15 cellular contexts compared by ENCODE assay signal in genomic region chr3:127865941-127866340, GRCh38. TPM values are rescaled to one million over a fixed set of nuclear protein-coding genes. Genes with fewer than 3 reads are reported as not detected.
DNase-seq lines count a peak whose midpoint lies in the region; ATAC-seq and TF ChIP-seq lines count a peak whose summit lies in the region.
"Had no signal": no experiment of that assay in that cellular context is flagged by ENCODE, and none has a peak within 500 bp of the region (broad histone marks: within the 10 kb centered on the region; RNA-seq: fewer than 3 reads in every experiment).

No MANE protein-coding gene starts in this region.

- TF ChIP-seq CTCF in lower lobe of right lung (IDR thresholded peaks at IDR 0.05), result no peak

- ATAC-seq in activated naive CD4-positive, alpha-beta T cell treated with anti-CD3 and anti-CD28 coated beads, Interleukin-2, amount 50 U/mL, for 72 hours, result peak; percentile 40 to 78
- peak; percentile 62 to 63 for ATAC-seq in stimulated activated naive B cell treated with anti-CD40 and anti-IgM and Interleukin-4, amounts not matched to agents 10 μg/mL and 1 μg/mL and 100 μg/mL, for 72 hours (replicated peaks)
- no peak for ATAC-seq in GM21619 (IDR thresholded peaks at IDR 0.05; ENCODE audit: unreplicated experiment)
- no peak for ATAC-seq in lower lobe of right lung
- no peak for ATAC-seq in HG02884 (IDR thresholded peaks at IDR 0.05; ENCODE audit: unreplicated experiment)

- intact Hi-C loops in lower lobe of right lung (cut with DNase I), result no loop called here

- H3K27me3 ChIP-seq in SJSA1 (replicated peaks), result no peaks in the 10 kb centered on the region
- no peaks in the 10 kb centered on the region for H3K27me3 ChIP-seq in lower lobe of right lung (ENCODE audit: low read depth)

- DNase-seq in activated naive CD4-positive, alpha-beta T cell treated with anti-CD3 and anti-CD28 coated beads, Interleukin-2, amount 50 U/mL, for 72 hours (ENCODE audit: low spot score in 2 of 2), result no peak
- DNase-seq in activated naive CD4-positive, alpha-beta T cell treated with anti-CD3 and anti-CD28 coated beads, Interleukin-2, amount 10 ng/mL, durations not matched to agents 7 days and 5 days, result no peak
- DNase-seq in SJSA1 (ENCODE audit: low read depth in 1 of 2, low spot score in 2 of 2), result peak; percentile 25 to 55
- peak; percentile 13 for DNase-seq in fibroblast of peridontal ligament (ENCODE audit: extremely low read depth)
- no peak for DNase-seq in stimulated activated naive B cell treated with anti-CD40 and anti-IgM and Interleukin-4, amounts not matched to agents 10 μg/mL and 1 μg/mL and 100 μg/mL, for 72 hours
- no peak for DNase-seq in lower lobe of right lung
- DNase-seq: activated CD4-positive, alpha-beta T cell treated with anti-CD3 and anti-CD28 coated beads for 4 hours; activated naive CD4-positive, alpha-beta T cell treated with anti-CD3 and anti-CD28 coated beads, Interleukin-2, amount 50 U/mL, for 16 hours; NCI-H1436; NCI-H774 had no signal

- H3K36me3 ChIP-seq in SJSA1, result no peaks in the 10 kb centered on the region
- no peaks in the 10 kb centered on the region for H3K36me3 ChIP-seq in lower lobe of right lung

- H3K4me1 ChIP-seq in SJSA1 (replicated peaks), result peaks cover 5% of the 10 kb centered on the region
- no peaks in the 10 kb centered on the region for H3K4me1 ChIP-seq in lower lobe of right lung

- CTCF ChIA-PET in activated naive CD4-positive, alpha-beta T cell treated with anti-CD3 and anti-CD28 coated beads, Interleukin-2, amount 10 ng/mL, durations not matched to agents 7 days and 5 days (lab: Charles Lee), result no interaction called here

- peaks cover under 1% of the 10 kb centered on the region for H3K27me3 Mint-ChIP-seq in activated naive CD4-positive, alpha-beta T cell treated with anti-CD3 and anti-CD28 coated beads, Interleukin-2, amount 10 ng/mL, durations not matched to agents 7 days and 5 days
- H3K27me3 Mint-ChIP-seq in stimulated activated naive B cell treated with anti-CD40 and anti-IgM and Interleukin-4, amounts not matched to agents 10 μg/mL and 1 μg/mL and 100 μg/mL, for 72 hours, result no peaks in the 10 kb centered on the region
- H3K27me3 Mint-ChIP-seq: B cell had no signal

- H3K27ac ChIP-seq in SJSA1, result no peak overlapping the region
- H3K27ac ChIP-seq in lower lobe of right lung, result no peak overlapping the region

- H3K4me1 Mint-ChIP-seq in activated naive CD4-positive, alpha-beta T cell treated with anti-CD3 and anti-CD28 coated beads, Interleukin-2, amount 10 ng/mL, durations not matched to agents 7 days and 5 days, result no peaks in the 10 kb centered on the region
- H3K4me1 Mint-ChIP-seq in stimulated activated naive B cell treated with anti-CD40 and anti-IgM and Interleukin-4, amounts not matched to agents 10 μg/mL and 1 μg/mL and 100 μg/mL, for 72 hours, result peaks cover 7 to 19% of the 10 kb centered on the region in 2 donors
- H3K4me1 Mint-ChIP-seq: B cell had no signal

- H3K27ac Mint-ChIP-seq in activated naive CD4-positive, alpha-beta T cell treated with anti-CD3 and anti-CD28 coated beads, Interleukin-2, amount 50 U/mL, for 72 hours, result no peak overlapping the region
- no peak overlapping the region for H3K27ac Mint-ChIP-seq in activated naive CD4-positive, alpha-beta T cell treated with anti-CD3 and anti-CD28 coated beads, Interleukin-2, amount 10 ng/mL, durations not matched to agents 7 days and 5 days
- H3K27ac Mint-ChIP-seq in stimulated activated naive B cell treated with anti-CD40 and anti-IgM and Interleukin-4, amounts not matched to agents 10 μg/mL and 1 μg/mL and 100 μg/mL, for 72 hours, result no peak overlapping the region
- H3K27ac Mint-ChIP-seq: B cell, type B pancreatic cell had no signal

- no peaks in the 10 kb centered on the region for H3K36me3 Mint-ChIP-seq in activated naive CD4-positive, alpha-beta T cell treated with anti-CD3 and anti-CD28 coated beads, Interleukin-2, amount 50 U/mL, for 72 hours
- no peaks in the 10 kb centered on the region for H3K36me3 Mint-ChIP-seq in activated naive CD4-positive, alpha-beta T cell treated with anti-CD3 and anti-CD28 coated beads, Interleukin-2, amount 10 ng/mL, durations not matched to agents 7 days and 5 days
- peaks cover 0 to 2% of the 10 kb centered on the region in 2 donors for H3K36me3 Mint-ChIP-seq in stimulated activated naive B cell treated with anti-CD40 and anti-IgM and Interleukin-4, amounts not matched to agents 10 μg/mL and 1 μg/mL and 100 μg/mL, for 72 hours
- H3K36me3 Mint-ChIP-seq: type B pancreatic cell had no signal

- no peak overlapping the region for H3K4me3 Mint-ChIP-seq in activated naive CD4-positive, alpha-beta T cell treated with anti-CD3 and anti-CD28 coated beads, Interleukin-2, amount 10 ng/mL, durations not matched to agents 7 days and 5 days
- no peak overlapping the region for H3K4me3 Mint-ChIP-seq in stimulated activated naive B cell treated with anti-CD40 and anti-IgM and Interleukin-4, amounts not matched to agents 10 μg/mL and 1 μg/mL and 100 μg/mL, for 72 hours
- H3K4me3 Mint-ChIP-seq: B cell, type B pancreatic cell had no signal

- no peaks in the 10 kb centered on the region for H3K9me3 Mint-ChIP-seq in activated naive CD4-positive, alpha-beta T cell treated with anti-CD3 and anti-CD28 coated beads, Interleukin-2, amount 50 U/mL, for 72 hours
- H3K9me3 Mint-ChIP-seq in activated naive CD4-positive, alpha-beta T cell treated with anti-CD3 and anti-CD28 coated beads, Interleukin-2, amount 10 ng/mL, durations not matched to agents 7 days and 5 days, result no peaks in the 10 kb centered on the region
- peaks cover 8% of the 10 kb centered on the region in 2 donors for H3K9me3 Mint-ChIP-seq in stimulated activated naive B cell treated with anti-CD40 and anti-IgM and Interleukin-4, amounts not matched to agents 10 μg/mL and 1 μg/mL and 100 μg/mL, for 72 hours
- H3K9me3 Mint-ChIP-seq: type B pancreatic cell had no signal

- H3K4me3 ChIP-seq in SJSA1, result no peak overlapping the region
- H3K4me3 ChIP-seq in lower lobe of right lung, result no peak overlapping the region

- no peaks in the 10 kb centered on the region for H3K9me3 ChIP-seq in SJSA1 (replicated peaks)
- H3K9me3 ChIP-seq in lower lobe of right lung, result no peaks in the 10 kb centered on the region

RNA-seq across cellular contexts. Expression of gene MGLL, which starts 43.6 kb away (rescaled TPM):
- total RNA-seq in activated naive CD4-positive, alpha-beta T cell treated with anti-CD3 and anti-CD28 coated beads, Interleukin-2, amount 50 U/mL, for 72 hours, result under 1 TPM; 0.14 to 0.29 TPM
- 31.9 and 47.7 TPM in 2 replicates for total RNA-seq in SJSA1 (2014; rRNA removed; shearing (Covaris generic))
- 132 TPM for total RNA-seq in lower lobe of right lung

RNA-seq across cellular contexts. Expression of gene KBTBD12, which starts 49.1 kb away (rescaled TPM):
- not detected for total RNA-seq in activated naive CD4-positive, alpha-beta T cell treated with anti-CD3 and anti-CD28 coated beads, Interleukin-2, amount 50 U/mL, for 72 hours
- not detected in 2 replicates for total RNA-seq in SJSA1 (2014; rRNA removed; shearing (Covaris generic))
- 0.95 TPM for total RNA-seq in lower lobe of right lung
- total RNA-seq: mononuclear cell had no signal

Comparison
In these comparisons a context has a peak if more than half of its experiments do, and no peak if none do; other contexts are left out.
1. ATAC-seq: peak in activated naive CD4-positive, alpha-beta T cell treated with anti-CD3 and anti-CD28 coated beads, Interleukin-2, amount 50 U/mL, for 72 hours (2 of 2) and stimulated activated naive B cell treated with anti-CD40 and anti-IgM and Interleukin-4, amounts not matched to agents 10 μg/mL and 1 μg/mL and 100 μg/mL, for 72 hours (2 of 2); none in GM21619 (single experiment), lower lobe of right lung (0 of 2) and HG02884 (single experiment).
2. DNase-seq: peak in SJSA1 (2 of 2) and fibroblast of peridontal ligament (single experiment); none in activated naive CD4-positive, alpha-beta T cell treated with anti-CD3 and anti-CD28 coated beads, Interleukin-2, amount 50 U/mL, for 72 hours (0 of 2), activated naive CD4-positive, alpha-beta T cell treated with anti-CD3 and anti-CD28 coated beads, Interleukin-2, amount 10 ng/mL, durations not matched to agents 7 days and 5 days (single experiment), stimulated activated naive B cell treated with anti-CD40 and anti-IgM and Interleukin-4, amounts not matched to agents 10 μg/mL and 1 μg/mL and 100 μg/mL, for 72 hours (single experiment) and lower lobe of right lung (single experiment).
3. RNA of gene MGLL, which starts 43.6 kb away (total RNA-seq): 132 TPM in lower lobe of right lung (single experiment) and 31.9 to 47.7 TPM in SJSA1; 0.14 to 0.29 TPM in activated naive CD4-positive, alpha-beta T cell treated with anti-CD3 and anti-CD28 coated beads, Interleukin-2, amount 50 U/mL, for 72 hours; every median in the first group is over 10 times any median in the second.